ENCODE assay signal across 8 cellular contexts in the genomic region with DNA sequence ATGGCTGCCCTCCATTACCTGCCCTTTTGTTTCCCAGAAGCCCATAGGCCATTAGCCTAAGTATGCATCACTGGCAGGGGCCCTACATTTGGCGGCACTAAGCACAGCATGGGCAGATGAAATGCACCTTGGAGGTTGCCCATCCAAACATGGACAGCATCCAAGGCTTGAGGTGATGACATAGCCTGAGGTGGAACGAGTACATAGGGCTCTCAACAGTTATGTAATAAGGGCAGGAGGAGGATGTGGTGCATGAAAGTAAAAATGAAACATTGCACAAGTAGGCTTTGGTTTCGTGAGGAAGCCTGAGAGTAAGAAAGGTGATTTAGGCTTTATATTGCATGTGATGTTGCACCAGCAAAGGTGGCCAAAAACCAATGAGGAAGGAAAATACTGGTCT.
DNase-seq lines count a peak whose midpoint lies in the region; ATAC-seq and TF ChIP-seq lines count a peak whose summit lies in the region.

No MANE protein-coding gene starts in this region.

- POLR2A ChIA-PET in activated naive CD8-positive, alpha-beta T cell treated with anti-CD3 and anti-CD28 coated beads, Interleukin-2, amount 10 ng/mL, durations not matched to agents 7 days and 5 days (lab: Charles Lee), result interaction anchor here (1.2 kb wide), 1 partner anchor 412 kb away, joined by 5 read pairs; no protein-coding TSS in a partner anchor
- POLR2A ChIA-PET in Caco-2 (lab: Charles Lee), result no interaction called here

- intact Hi-C loops in Caco-2 (cut with micrococcal nuclease; ENCODE audit: unreplicated experiment), result no loop called here

- H3K36me3 Mint-ChIP-seq in activated naive CD8-positive, alpha-beta T cell treated with anti-CD3 and anti-CD28 coated beads, Interleukin-2, amount 10 ng/mL, durations not matched to agents 7 days and 5 days, result peaks cover 24% of the 10 kb centered on the region
- no peaks in the 10 kb centered on the region for H3K36me3 Mint-ChIP-seq in Caco-2 (ENCODE audit: insufficient read depth, unreplicated experiment)

- peak; percentile 45 for DNase-seq in activated naive CD8-positive, alpha-beta T cell treated with anti-CD3 and anti-CD28 coated beads, Interleukin-2, amount 10 ng/mL, durations not matched to agents 7 days and 5 days
- DNase-seq in ureter (ENCODE audit: low spot score) (peak; percentile 50), Caco-2 (no peak), Ammon's horn (ENCODE audit: low spot score) (no peak), D341Med (ENCODE audit: low spot score) (no peak)

- CTCF ChIA-PET in Caco-2 (lab: Charles Lee), result no interaction called here

- H3K4me1 ChIP-seq in Caco-2, result no peaks in the 10 kb centered on the region

- H3K36me3 ChIP-seq in Caco-2 (ENCODE audit: control insufficient read depth, insufficient read depth, low read length), result no peaks in the 10 kb centered on the region

- H3K27ac Mint-ChIP-seq in activated naive CD8-positive, alpha-beta T cell treated with anti-CD3 and anti-CD28 coated beads, Interleukin-2, amount 10 ng/mL, durations not matched to agents 7 days and 5 days, result peak overlapping the region; percentile 88
- H3K27ac Mint-ChIP-seq in Caco-2 (ENCODE audit: unreplicated experiment), result no peak overlapping the region

- no peaks in the 10 kb centered on the region for H3K27me3 Mint-ChIP-seq in activated naive CD8-positive, alpha-beta T cell treated with anti-CD3 and anti-CD28 coated beads, Interleukin-2, amount 10 ng/mL, durations not matched to agents 7 days and 5 days
- peaks cover 7% of the 10 kb centered on the region for H3K27me3 Mint-ChIP-seq in Caco-2 (ENCODE audit: insufficient read depth, unreplicated experiment)

- peaks cover 17% of the 10 kb centered on the region for H3K9me3 Mint-ChIP-seq in activated naive CD8-positive, alpha-beta T cell treated with anti-CD3 and anti-CD28 coated beads, Interleukin-2, amount 10 ng/mL, durations not matched to agents 7 days and 5 days
- H3K9me3 Mint-ChIP-seq in Caco-2 (ENCODE audit: unreplicated experiment), result peaks cover 10% of the 10 kb centered on the region

- no TSS peak for BruUV-seq in Caco-2 (replicated peaks; lab: Mats Ljungman, UMichigan)

- H3K27me3 ChIP-seq in Caco-2 (replicated peaks; ENCODE audit: control insufficient read depth, insufficient read depth, low read length), result 0 out of 2 replicates have a peak, but pooled peaks cover 1% of the 10 kb centered on the region

- TF ChIP-seq CTCF in Caco-2 (IDR thresholded peaks at IDR 0.05; ENCODE audit: insufficient read depth in 1 of 2, low read depth in 1 of 2, low read length in 1 of 2, severe bottlenecking in 1 of 2, unreplicated experiment in 1 of 2), result no peak

- H3K4me3 ChIP-seq in Caco-2 (ENCODE audit: low read depth, low read length), result no peak overlapping the region

- H3K4me1 Mint-ChIP-seq in activated naive CD8-positive, alpha-beta T cell treated with anti-CD3 and anti-CD28 coated beads, Interleukin-2, amount 10 ng/mL, durations not matched to agents 7 days and 5 days, result peaks cover 17% of the 10 kb centered on the region
- no peaks in the 10 kb centered on the region for H3K4me1 Mint-ChIP-seq in Caco-2 (ENCODE audit: low read depth, unreplicated experiment)

- ATAC-seq in GM18499 (IDR thresholded peaks at IDR 0.05; ENCODE audit: insufficient read depth, unreplicated experiment), result peak; percentile 100
- peak; percentile 100 for ATAC-seq in GM21390 (IDR thresholded peaks at IDR 0.05; ENCODE audit: unreplicated experiment)
- ATAC-seq in HG03521 (IDR thresholded peaks at IDR 0.05; ENCODE audit: unreplicated experiment), result peak; percentile 100
- peak; percentile 98 for ATAC-seq in activated naive CD8-positive, alpha-beta T cell treated with anti-CD3 and anti-CD28 coated beads, Interleukin-2, amount 10 ng/mL, durations not matched to agents 7 days and 5 days (ENCODE audit: low read depth)

- no peaks in the 10 kb centered on the region for H3K9me3 ChIP-seq in Caco-2

- peak overlapping the region; percentile 38 for H3K4me3 Mint-ChIP-seq in activated naive CD8-positive, alpha-beta T cell treated with anti-CD3 and anti-CD28 coated beads, Interleukin-2, amount 10 ng/mL, durations not matched to agents 7 days and 5 days
- H3K4me3 Mint-ChIP-seq in Caco-2 (ENCODE audit: unreplicated experiment), result no peak overlapping the region

Comparison
In these comparisons a context has a peak if more than half of its experiments do, and no peak if none do; other contexts are left out.
1. DNase-seq: peak in activated naive CD8-positive, alpha-beta T cell treated with anti-CD3 and anti-CD28 coated beads, Interleukin-2, amount 10 ng/mL, durations not matched to agents 7 days and 5 days (single experiment) and ureter (single experiment); none in Caco-2 (0 of 2), Ammon's horn (single experiment) and D341Med (single experiment).
2. Peak in every context shown above with its lines, with median percentiles within 50 percentile points of each other: ATAC-seq.